In genomic region chr10:124074471-124075109, GRCh38 we compare ENCODE assay signal across 14 cellular contexts. TPM values are rescaled to one million over a fixed set of nuclear protein-coding genes. Genes with fewer than 3 reads are reported as not detected.
DNase-seq lines count a peak whose midpoint lies in the region; ATAC-seq lines count a peak whose summit lies in the region.
"Had no signal": no experiment of that assay in that cellular context is flagged by ENCODE, and none has a peak within 500 bp of the region (broad histone marks: within the 10 kb centered on the region; RNA-seq: fewer than 3 reads in every experiment).

No MANE protein-coding gene starts in this region.

- POLR2A ChIA-PET in naive thymus-derived CD4-positive, alpha-beta T cell (lab: Charles Lee) = no interaction called here

- H3K4me3 Mint-ChIP-seq in central memory CD8-positive, alpha-beta T cell = no peak overlapping the region
- H3K4me3 Mint-ChIP-seq in naive thymus-derived CD4-positive, alpha-beta T cell = peak overlapping the region in 8 of 10 donors; percentile 2 to 63 (median 28)
- H3K4me3 Mint-ChIP-seq: H9 had no signal

- no peaks in the 10 kb centered on the region for H3K9me3 ChIP-seq in naive thymus-derived CD4-positive, alpha-beta T cell (ENCODE audit: control insufficient read depth in 2 of 3, low read length in 3 of 3)

- no peaks in the 10 kb centered on the region for H3K36me3 Mint-ChIP-seq in central memory CD8-positive, alpha-beta T cell (ENCODE audit: insufficient read depth)
- no peaks in the 10 kb centered on the region for H3K36me3 Mint-ChIP-seq in naive thymus-derived CD4-positive, alpha-beta T cell

- H3K27me3 Mint-ChIP-seq in central memory CD8-positive, alpha-beta T cell = peaks cover 33% of the 10 kb centered on the region
- H3K27me3 Mint-ChIP-seq in naive thymus-derived CD4-positive, alpha-beta T cell = peaks cover 0 to 14% (median 5%) of the 10 kb centered on the region in 5 donors

- CTCF ChIA-PET in naive thymus-derived CD4-positive, alpha-beta T cell (lab: Charles Lee) = no interaction called here

- H3K27ac ChIP-seq in naive thymus-derived CD4-positive, alpha-beta T cell (ENCODE audit: low read depth, low read length) = no peak overlapping the region
- H3K27ac ChIP-seq: C4-2B had no signal

- H3K27me3 ChIP-seq in naive thymus-derived CD4-positive, alpha-beta T cell (ENCODE audit: control insufficient read depth in 2 of 2, insufficient read depth in 2 of 2, low read length in 2 of 2) = no peaks in the 10 kb centered on the region

- ATAC-seq in central memory CD8-positive, alpha-beta T cell (replicated peaks; ENCODE audit: extremely low read depth, poor library complexity, severe bottlenecking) = peak; percentile 24
- ATAC-seq in naive thymus-derived CD4-positive, alpha-beta T cell = peak; percentile 84

- no peak overlapping the region for H3K27ac Mint-ChIP-seq in central memory CD8-positive, alpha-beta T cell (ENCODE audit: low read depth)
- peak overlapping the region in 5 of 9 donors; percentile 3 to 52 (median 9) for H3K27ac Mint-ChIP-seq in naive thymus-derived CD4-positive, alpha-beta T cell

- H3K9me3 Mint-ChIP-seq in central memory CD8-positive, alpha-beta T cell = no peaks in the 10 kb centered on the region
- no peaks in the 10 kb centered on the region for H3K9me3 Mint-ChIP-seq in naive thymus-derived CD4-positive, alpha-beta T cell
- H3K9me3 Mint-ChIP-seq: H9 had no signal

- no peaks in the 10 kb centered on the region for H3K4me1 Mint-ChIP-seq in central memory CD8-positive, alpha-beta T cell
- H3K4me1 Mint-ChIP-seq in naive thymus-derived CD4-positive, alpha-beta T cell = peaks cover 0 to 32% (median 14%) of the 10 kb centered on the region in 7 donors

- intact Hi-C loops in naive thymus-derived CD4-positive, alpha-beta T cell (cut with micrococcal nuclease) = no loop called here

- H3K4me3 ChIP-seq in naive thymus-derived CD4-positive, alpha-beta T cell (ENCODE audit: low read length) = no peak overlapping the region

- peaks cover 0 to 7% of the 10 kb centered on the region in 2 donors for H3K4me1 ChIP-seq in naive thymus-derived CD4-positive, alpha-beta T cell (ENCODE audit: control insufficient read depth in 2 of 2, insufficient read depth in 2 of 2, low read length in 2 of 2)

- no peaks in the 10 kb centered on the region for H3K36me3 ChIP-seq in naive thymus-derived CD4-positive, alpha-beta T cell (ENCODE audit: control insufficient read depth in 2 of 3, insufficient read depth in 3 of 3, low read length in 3 of 3)

- DNase-seq in CD1c-positive myeloid dendritic cell (ENCODE audit: extremely low spot score) (peak; percentile 78), MV-4-11 (lab: John Stamatoyannopoulos, UW) (peak; percentile 65), SKM-1 treated with dmso at 0.1 percent for 144 hours (lab: John Stamatoyannopoulos, UW; ENCODE audit: unreplicated experiment) (no peak), NCI-H226 (no peak), foreskin melanocyte (no peak)
- DNase-seq in central memory CD8-positive, alpha-beta T cell (ENCODE audit: low spot score in 2 of 2) = no peak
- DNase-seq in naive thymus-derived CD4-positive, alpha-beta T cell = peak in 1 of 9 donors; percentile 23
- DNase-seq in stimulated activated naive CD4-positive, alpha-beta T cell treated with Interleukin-2 at 50 U/mL for 16 hours (lab: John Stamatoyannopoulos, UW) = no peak
- DNase-seq: activated CD4-positive, alpha-beta T cell treated with anti-CD3 and anti-CD28 coated beads, Interleukin-2, amount 50 U/mL, for 4 hours; effector CD8-positive, alpha-beta T cell; H9; NCI-H510A had no signal

RNA-seq across cellular contexts. Expression of gene CHST15, which starts 18.8 kb away (rescaled TPM):
- total RNA-seq in naive thymus-derived CD4-positive, alpha-beta T cell = 10 to 100 TPM in 1 of 5 experiments, 1 to 10 TPM in 3, under 1 TPM in 1; 0.41 to 43.3 (median 2.4) TPM
- under 1 TPM; 0.27 to 0.32 TPM for polyA plus RNA-seq in naive thymus-derived CD4-positive, alpha-beta T cell
- total RNA-seq: SK-MEL-5 had no signal

Comparison
In these comparisons a context has a peak if more than half of its experiments do, and no peak if none do; other contexts are left out.
1. DNase-seq: peak in CD1c-positive myeloid dendritic cell (single experiment) and MV-4-11 (single experiment); none in central memory CD8-positive, alpha-beta T cell (0 of 2), SKM-1 treated with dmso at 0.1 percent for 144 hours (single experiment), stimulated activated naive CD4-positive, alpha-beta T cell treated with Interleukin-2 at 50 U/mL for 16 hours (single experiment), NCI-H226 (single experiment) and foreskin melanocyte (single experiment).